In the genomic region with DNA sequence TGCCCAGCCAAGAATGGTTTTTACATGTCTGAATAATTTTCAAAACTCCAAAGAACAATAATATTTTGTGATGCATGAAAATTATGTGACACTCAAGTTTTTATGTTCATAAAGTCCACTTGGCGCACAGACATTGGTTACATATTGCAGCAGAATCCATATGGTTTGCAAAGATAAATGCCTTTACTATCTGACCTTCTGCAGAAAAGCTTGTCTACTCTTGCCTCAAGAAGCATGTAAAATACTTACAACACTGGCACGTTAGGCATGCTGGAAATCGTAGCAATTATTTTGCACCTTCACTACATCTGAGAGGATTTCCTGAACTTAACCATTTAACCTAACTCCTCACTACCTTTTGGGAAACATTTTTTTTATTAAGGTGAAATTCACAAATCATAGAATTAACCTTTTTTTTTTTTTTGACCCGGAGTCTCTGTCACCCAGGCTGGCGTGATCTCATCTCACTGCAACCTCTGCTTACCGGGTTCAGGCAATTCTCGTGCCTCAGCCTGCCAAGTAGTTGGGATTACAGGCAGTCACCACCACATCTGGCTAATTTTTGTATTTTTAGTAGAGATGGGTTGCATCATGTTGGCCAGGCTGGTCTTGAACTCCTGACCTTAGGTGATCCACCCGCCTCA, we compare ENCODE assay signal across 25 cellular contexts. TPM values are rescaled to one million over a fixed set of nuclear protein-coding genes. Genes with fewer than 3 reads are reported as not detected.
"Had no signal": no experiment of that assay in that cellular context is flagged by ENCODE, and none has a peak within 500 bp of the region (broad histone marks: within the 10 kb centered on the region; RNA-seq: fewer than 3 reads in every experiment).

No MANE protein-coding gene starts in this region.

- H3K4me3 ChIP-seq: esophagus squamous epithelium, left ventricle myocardium inferior, ovary, prostate gland, right atrium auricular region, thyroid gland had no signal

- DNase-seq: activated CD4-positive, alpha-beta T cell treated with anti-CD3 and anti-CD28 coated beads, Interleukin-2, amount 10 ng/mL, durations not matched to agents 24 days and 14 days; activated CD8-positive, alpha-beta T cell treated with anti-CD3 and anti-CD28 coated beads for 36 hours; aorta; brain microvascular endothelial cell; effector memory CD8-positive, alpha-beta T cell; esophagus squamous epithelium; glutamatergic neuron; hippocampal formation; left ventricle myocardium inferior; ovary; stimulated activated CD4-positive, alpha-beta T cell treated with anti-CD3 and anti-CD28 coated beads, Interleukin-12 subunit alpha, Interleukin-12 subunit beta, amount 100 ng/mL, for 4 hours; substantia nigra; T-cell; thyroid gland had no signal

- H3K27ac ChIP-seq: brain microvascular endothelial cell, esophagus squamous epithelium, left ventricle myocardium inferior, neutrophil, ovary, prostate gland, right atrium auricular region, thyroid gland, VCaP had no signal

- H3K4me1 ChIP-seq: prostate gland, right atrium auricular region, thyroid gland had no signal

- H3K9me3 ChIP-seq: esophagus squamous epithelium, left ventricle myocardium inferior, neutrophil, ovary, prostate gland, right atrium auricular region, thyroid gland had no signal

- H3K36me3 ChIP-seq: brain microvascular endothelial cell, neutrophil, ovary, prostate gland, right atrium auricular region, thyroid gland had no signal

- H3K27me3 ChIP-seq: brain microvascular endothelial cell, esophagus squamous epithelium, neutrophil, ovary, right atrium auricular region, thyroid gland had no signal

- ATAC-seq: activated CD4-positive, CD25-positive, alpha-beta regulatory T cell treated with anti-CD3 and anti-CD28 coated beads, Interleukin-2, amount 50 U/mL, for 24 hours; activated CD8-positive, alpha-beta T cell treated with anti-CD3 and anti-CD28 coated beads for 36 hours; activated naive CD4-positive, alpha-beta T cell treated with anti-CD3 and anti-CD28 coated beads, Interleukin-2, amount 50 U/mL, for 72 hours; effector memory CD8-positive, alpha-beta T cell; natural killer cell treated with Interleukin-12 subunit alpha and Interleukin-12 subunit beta and Interleukin-15 and Interleukin-18, amount 100 ng/mL, for 72 hours; T-cell had no signal

- FAIRE-seq: colon, endothelial cell of umbilical vein, frontal cortex had no signal

RNA-seq across cellular contexts. Expression of a gene that starts 3.5 kb away (rescaled TPM):
- total RNA-seq: activated CD4-positive, alpha-beta T cell treated with anti-CD3 and anti-CD28 coated beads, Interleukin-2, amount 10 ng/mL, durations not matched to agents 24 days and 14 days; activated CD8-positive, alpha-beta T cell treated with anti-CD3 and anti-CD28 coated beads for 36 hours; endothelial cell of umbilical vein; frontal cortex; lung microvascular endothelial cell; natural killer cell treated with Interleukin-12 subunit alpha and Interleukin-12 subunit beta and Interleukin-15 and Interleukin-18, amount 100 ng/mL, for 72 hours had no signal
